ENCODE assay signal across 20 cellular contexts in the genomic region with DNA sequence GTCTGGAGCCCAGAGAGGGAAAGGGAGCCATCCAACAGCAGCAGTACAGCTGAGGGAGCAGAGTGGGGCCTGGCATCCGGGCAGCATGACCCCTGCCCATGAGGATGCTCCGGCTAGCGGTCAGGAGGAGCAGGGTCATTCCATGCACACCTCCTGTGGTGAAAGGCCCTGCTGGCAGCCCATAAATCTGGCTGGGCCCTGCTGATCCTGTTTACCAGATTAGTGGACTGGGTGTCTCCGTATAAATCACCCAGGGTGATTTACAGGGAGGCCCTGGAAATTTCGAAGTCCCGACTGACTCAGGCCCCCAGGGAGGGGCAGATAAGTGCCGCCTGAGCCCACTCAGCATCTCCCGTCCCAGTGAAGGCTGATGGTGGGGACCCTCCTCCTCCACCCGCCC.
A peak's percentile ranks its signal among the peaks of the same experiment; 100 is the strongest.
DNase-seq lines count a peak whose midpoint lies in the region; ATAC-seq, FAIRE-seq and TF ChIP-seq lines count a peak whose summit lies in the region.
"Had no signal": no experiment of that assay in that cellular context is flagged by ENCODE, and none has a peak within 500 bp of the region (broad histone marks: within the 10 kb centered on the region; RNA-seq: fewer than 3 reads in every experiment).

No MANE protein-coding gene starts in this region.

- BruUV-seq in HepG2 (replicated peaks; lab: Mats Ljungman, UMichigan) (no TSS peak), Panc1 (replicated peaks; lab: Mats Ljungman, UMichigan) (no TSS peak)

- H3K4me3 Mint-ChIP-seq in stimulated activated memory B cell treated with anti-CD40 and anti-IgM and Interleukin-4, amounts not matched to agents 10 μg/mL and 1 μg/mL and 100 μg/mL, for 72 hours: no peak overlapping the region
- H3K4me3 Mint-ChIP-seq: CD4-positive, alpha-beta T cell had no signal

- H4K20me1 ChIP-seq in HepG2 (ENCODE audit: insufficient read depth, low read length): no peaks in the 10 kb centered on the region
- H4K20me1 ChIP-seq: BLaER1 treated with 17β-estradiol and CSF1 and Interleukin-3, amounts not matched to agents 10 nM and 100 nM had no signal

- H3K27me3 ChIP-seq in HepG2 (ENCODE audit: control insufficient read depth in 1 of 2, insufficient read depth in 2 of 2, low read length in 2 of 2) (no peaks in the 10 kb centered on the region; a peak in 1 of 5 replicates), right lobe of liver (no peaks in the 10 kb centered on the region), Panc1 (ENCODE audit: control insufficient read depth, insufficient read depth, low read length) (no peaks in the 10 kb centered on the region)
- H3K27me3 ChIP-seq: BLaER1 treated with 17β-estradiol and CSF1 and Interleukin-3, amounts not matched to agents 10 nM and 100 nM had no signal

- no peak overlapping the region for H3K4me3 ChIP-seq in HepG2 (replicated peaks in 1 of 3; ENCODE audit: insufficient read depth in 1 of 3, low read depth in 2 of 3, low read length in 3 of 3)
- H3K4me3 ChIP-seq in right lobe of liver: no peak overlapping the region
- no peak overlapping the region for H3K4me3 ChIP-seq in Panc1 (ENCODE audit: low read depth in 2 of 2, low read length in 2 of 2)
- no peak overlapping the region for H3K4me3 ChIP-seq in coronary artery
- H3K4me3 ChIP-seq: BLaER1 treated with 17β-estradiol and CSF1 and Interleukin-3, amounts not matched to agents 10 nM and 100 nM; HAP-1 had no signal

- no peaks in the 10 kb centered on the region for H3K4me1 Mint-ChIP-seq in stimulated activated memory B cell treated with anti-CD40 and anti-IgM and Interleukin-4, amounts not matched to agents 10 μg/mL and 1 μg/mL and 100 μg/mL, for 72 hours

- FAIRE-seq in HepG2 (lab: Jason Lieb, UNC): no peak
- FAIRE-seq: GM12892 had no signal

- no peak for TF ChIP-seq POLR2A in HepG2 (IDR thresholded peaks at IDR 0.05; ENCODE audit: insufficient read depth in 1 of 2, low read depth in 2 of 2, low read length in 2 of 2)
- TF ChIP-seq POLR2A in right lobe of liver (IDR thresholded peaks at IDR 0.05): no peak

- H3K4me2 ChIP-seq in HepG2 (ENCODE audit: low read depth, low read length): no peak overlapping the region
- H3K4me2 ChIP-seq: BLaER1 treated with 17β-estradiol and CSF1 and Interleukin-3, amounts not matched to agents 10 nM and 100 nM had no signal

- TF ChIP-seq CTCF in HepG2 (CRISPR knock-in tag; IDR thresholded peaks at IDR 0.05): no peak
- TF ChIP-seq CTCF in right lobe of liver (IDR thresholded peaks at IDR 0.05): no peak
- TF ChIP-seq CTCF in Panc1 (IDR thresholded peaks at IDR 0.05): no peak
- no peak for TF ChIP-seq CTCF in coronary artery (IDR thresholded peaks at IDR 0.05)

- H3K36me3 Mint-ChIP-seq in stimulated activated memory B cell treated with anti-CD40 and anti-IgM and Interleukin-4, amounts not matched to agents 10 μg/mL and 1 μg/mL and 100 μg/mL, for 72 hours: no peaks in the 10 kb centered on the region

- H3K9me3 ChIP-seq in HepG2 (ENCODE audit: low read length) (no peaks in the 10 kb centered on the region), right lobe of liver (no peaks in the 10 kb centered on the region), Panc1 (ENCODE audit: control insufficient read depth, insufficient read depth, low read depth, low read length) (no peaks in the 10 kb centered on the region)
- H3K9me3 ChIP-seq: BLaER1 treated with 17β-estradiol and CSF1 and Interleukin-3, amounts not matched to agents 10 nM and 100 nM; HAP-1 had no signal

- no peak for TF ChIP-seq EP300 in HepG2 (IDR thresholded peaks at IDR 0.05; ENCODE audit: low read depth in 2 of 2, low read length in 2 of 2)
- no peak for TF ChIP-seq EP300 in HepG2 (CRISPR knock-in tag; IDR thresholded peaks at IDR 0.05; ENCODE audit: borderline replicate concordance)

- TF ChIP-seq RAD21 in HepG2 (CRISPR knock-in tag; IDR thresholded peaks at IDR 0.05): no peak

- in situ Hi-C loops in HepG2 (cut with HindIII; ENCODE audit: extremely low pct_ligation_motif_present, low pct_unique_long_range_greater_than_20kb): no loop called here
- in situ Hi-C loops in Panc1 (cut with HindIII; ENCODE audit: low pct_unique_long_range_greater_than_20kb, low sequenced_read_pairs): no loop called here

- 31% methylated on average over 7 of the region's 9 CpGs for WGBS in HepG2 (ENCODE audit: low lambda C conversion rate)
- no CpG with 5 or more reads among the region's 9 CpGs for WGBS in right lobe of liver (ENCODE audit: insufficient coverage, low coverage, low lambda C conversion rate, missing lambda C conversion rate)

- peaks cover 21% of the 10 kb centered on the region for H3K27me3 Mint-ChIP-seq in stimulated activated memory B cell treated with anti-CD40 and anti-IgM and Interleukin-4, amounts not matched to agents 10 μg/mL and 1 μg/mL and 100 μg/mL, for 72 hours

- H3K9ac ChIP-seq in HepG2 (ENCODE audit: insufficient read depth, low read depth, low read length): no peak overlapping the region
- H3K9ac ChIP-seq: BLaER1 treated with 17β-estradiol and CSF1 and Interleukin-3, amounts not matched to agents 10 nM and 100 nM had no signal

- no peak overlapping the region for H2AFZ ChIP-seq in HepG2 (ENCODE audit: low read length)

- H3K27ac ChIP-seq in HepG2 (ENCODE audit: extremely low read length, insufficient read depth, low read length) (no peak overlapping the region), right lobe of liver (no peak overlapping the region), Panc1 (ENCODE audit: low read length) (no peak overlapping the region), coronary artery (no peak overlapping the region)
- H3K27ac ChIP-seq: 22Rv1; BLaER1 treated with 17β-estradiol and CSF1 and Interleukin-3, amounts not matched to agents 10 nM and 100 nM; HL-60 had no signal

- DNase-seq in HepG2 (ENCODE audit: low spot score) (no peak), right lobe of liver (no peak), Panc1 (ENCODE audit: low read depth, low spot score) (no peak), islet precursor cell (peak; percentile 87), coronary artery (ENCODE audit: low spot score) (no peak), OCI-M1 (lab: John Stamatoyannopoulos, UW) (no peak)
- DNase-seq in stimulated activated CD4-positive, alpha-beta T cell treated with anti-CD3 and anti-CD28 coated beads, Interleukin-4, amount 100 ng/mL, for 24 hours: no peak
- DNase-seq: AML-193; CD4-positive, alpha-beta T cell; DMS153; DMS79 treated with DMSO at 0.1 percent for 48 hours; EL; GDM1; GOT3 had no signal

- H3K27ac Mint-ChIP-seq in stimulated activated memory B cell treated with anti-CD40 and anti-IgM and Interleukin-4, amounts not matched to agents 10 μg/mL and 1 μg/mL and 100 μg/mL, for 72 hours: no peak overlapping the region
- H3K27ac Mint-ChIP-seq: CD4-positive, alpha-beta T cell had no signal

- POLR2A ChIA-PET in HepG2 (lab: Yijun Ruan, JAX): no interaction called here
- POLR2A ChIA-PET in Panc1 (lab: Charles Lee): no interaction called here

- ATAC-seq in HepG2 (peak; percentile 31; the same call in 1 of the 3 replicates), right lobe of liver (no peak), Panc1 (peak; percentile 74)
- peak; percentile 27 for ATAC-seq in stimulated activated memory B cell treated with anti-CD40 and anti-IgM and Interleukin-4, amounts not matched to agents 10 μg/mL and 1 μg/mL and 100 μg/mL, for 72 hours

- H3K9me3 Mint-ChIP-seq in stimulated activated memory B cell treated with anti-CD40 and anti-IgM and Interleukin-4, amounts not matched to agents 10 μg/mL and 1 μg/mL and 100 μg/mL, for 72 hours: peaks cover 5% of the 10 kb centered on the region
- H3K9me3 Mint-ChIP-seq: CD4-positive, alpha-beta T cell had no signal

- no peaks in the 10 kb centered on the region for H3K79me2 ChIP-seq in HepG2 (ENCODE audit: insufficient read depth, low read length)

- H3K36me3 ChIP-seq in HepG2 (replicated peaks in 1 of 2; ENCODE audit: control insufficient read depth in 1 of 2, insufficient read depth in 2 of 2, low read length in 2 of 2): no peaks in the 10 kb centered on the region
- no peaks in the 10 kb centered on the region for H3K36me3 ChIP-seq in right lobe of liver
- H3K36me3 ChIP-seq in Panc1 (ENCODE audit: control insufficient read depth, insufficient read depth, low read length): no peaks in the 10 kb centered on the region
- H3K36me3 ChIP-seq: BLaER1 treated with 17β-estradiol and CSF1 and Interleukin-3, amounts not matched to agents 10 nM and 100 nM; HAP-1 had no signal

- intact Hi-C loops in HepG2 (cut with micrococcal nuclease; ENCODE audit: unreplicated experiment): no loop called here
- intact Hi-C loops in right lobe of liver (cut with DNase I): no loop called here
- intact Hi-C loops in Panc1 (cut with micrococcal nuclease; ENCODE audit: unreplicated experiment): no loop called here

- CTCF ChIA-PET in HepG2 (lab: Yijun Ruan, JAX; ENCODE audit: low intra/inter-chr PET ratio, low total read pairs) (no interaction called here), Panc1 (lab: Charles Lee) (no interaction called here)

- H3K4me1 ChIP-seq in HepG2 (ENCODE audit: insufficient read depth, low read length) (no peaks in the 10 kb centered on the region), right lobe of liver (no peaks in the 10 kb centered on the region), Panc1 (ENCODE audit: control insufficient read depth, insufficient read depth, low read length) (no peaks in the 10 kb centered on the region)
- H3K4me1 ChIP-seq: BLaER1 treated with 17β-estradiol and CSF1 and Interleukin-3, amounts not matched to agents 10 nM and 100 nM; HAP-1 had no signal

TF ChIP-seq in HepG2, 621 proteins besides CTCF, POLR2A, EP300 and RAD21:
- TF ChIP-seq, protein P1, sequence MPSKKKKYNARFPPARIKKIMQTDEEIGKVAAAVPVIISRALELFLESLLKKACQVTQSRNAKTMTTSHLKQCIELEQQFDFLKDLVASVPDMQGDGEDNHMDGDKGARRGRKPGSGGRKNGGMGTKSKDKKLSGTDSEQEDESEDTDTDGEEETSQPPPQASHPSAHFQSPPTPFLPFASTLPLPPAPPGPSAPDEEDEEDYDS (CRISPR knock-in tag; IDR thresholded peaks at IDR 0.05): no peak
- TF ChIP-seq, protein P2, sequence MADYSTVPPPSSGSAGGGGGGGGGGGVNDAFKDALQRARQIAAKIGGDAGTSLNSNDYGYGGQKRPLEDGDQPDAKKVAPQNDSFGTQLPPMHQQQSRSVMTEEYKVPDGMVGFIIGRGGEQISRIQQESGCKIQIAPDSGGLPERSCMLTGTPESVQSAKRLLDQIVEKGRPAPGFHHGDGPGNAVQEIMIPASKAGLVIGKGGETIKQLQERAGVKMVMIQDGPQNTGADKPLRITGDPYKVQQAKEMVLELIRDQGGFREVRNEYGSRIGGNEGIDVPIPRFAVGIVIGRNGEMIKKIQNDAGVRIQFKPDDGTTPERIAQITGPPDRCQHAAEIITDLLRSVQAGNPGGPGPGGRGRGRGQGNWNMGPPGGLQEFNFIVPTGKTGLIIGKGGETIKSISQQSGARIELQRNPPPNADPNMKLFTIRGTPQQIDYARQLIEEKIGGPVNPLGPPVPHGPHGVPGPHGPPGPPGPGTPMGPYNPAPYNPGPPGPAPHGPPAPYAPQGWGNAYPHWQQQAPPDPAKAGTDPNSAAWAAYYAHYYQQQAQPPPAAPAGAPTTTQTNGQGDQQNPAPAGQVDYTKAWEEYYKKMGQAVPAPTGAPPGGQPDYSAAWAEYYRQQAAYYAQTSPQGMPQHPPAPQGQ (CRISPR knock-in tag; IDR thresholded peaks at IDR 0.05; ENCODE audit: borderline replicate concordance): no peak
- TF ChIP-seq KMT2A (CRISPR knock-in tag; IDR thresholded peaks at IDR 0.05): no peak
- TF ChIP-seq ZNF816 (CRISPR knock-in tag; IDR thresholded peaks at IDR 0.05; ENCODE audit: borderline replicate concordance): no peak

Comparison
In these comparisons a context has a peak if more than half of its experiments do, and no peak if none do; other contexts are left out.
1. ATAC-seq: peak in HepG2 (single experiment), Panc1 (single experiment) and stimulated activated memory B cell treated with anti-CD40 and anti-IgM and Interleukin-4, amounts not matched to agents 10 μg/mL and 1 μg/mL and 100 μg/mL, for 72 hours (single experiment); none in right lobe of liver (0 of 4).